Comparison of ENCODE assay signal across 24 cellular contexts in genomic region chr18:76432274-76432755, GRCh38.
"Had no signal": no experiment of that assay in that cellular context is flagged by ENCODE, and none has a peak within 500 bp of the region (broad histone marks: within the 10 kb centered on the region; RNA-seq: fewer than 3 reads in every experiment).

No MANE protein-coding gene starts in this region.

- H3K27ac ChIP-seq: body of pancreas, esophagus muscularis mucosa, thoracic aorta, upper lobe of left lung had no signal

- H3K4me3 Mint-ChIP-seq: activated CD4-positive, alpha-beta T cell treated with anti-CD3 and anti-CD28 coated beads for 36 hours; activated naive CD4-positive, alpha-beta T cell treated with anti-CD3 and anti-CD28 coated beads, Interleukin-2, amount 10 ng/mL, durations not matched to agents 7 days and 5 days; activated naive CD8-positive, alpha-beta T cell treated with anti-CD3 and anti-CD28 coated beads, Interleukin-2, amount 50 U/mL, for 24 hours; activated T-cell treated with anti-CD3 and anti-CD28 coated beads, Interleukin-2, amount 50 U/mL, for 4 hours; T-helper 2 cell treated with Interferon-gamma antibody and Interleukin-4, amounts not matched to agents 5 μg/mL and 100 μg/mL, for 36 hours; WTC11 had no signal

- H3K4me3 ChIP-seq: body of pancreas, esophagus muscularis mucosa, thoracic aorta, upper lobe of left lung had no signal

- H3K4me1 Mint-ChIP-seq: activated CD4-positive, alpha-beta T cell treated with anti-CD3 and anti-CD28 coated beads for 36 hours; activated naive CD4-positive, alpha-beta T cell treated with anti-CD3 and anti-CD28 coated beads, Interleukin-2, amount 10 ng/mL, durations not matched to agents 7 days and 5 days had no signal

- H3K9me3 ChIP-seq: body of pancreas, esophagus muscularis mucosa, thoracic aorta, upper lobe of left lung had no signal

- ATAC-seq: activated CD4-positive, alpha-beta T cell treated with anti-CD3 and anti-CD28 coated beads for 36 hours; activated naive CD8-positive, alpha-beta T cell treated with anti-CD3 and anti-CD28 coated beads, Interleukin-2, amount 50 U/mL, for 24 hours; activated T-cell treated with anti-CD3 and anti-CD28 coated beads, Interleukin-2, amount 50 U/mL, for 4 hours; body of pancreas; left ventricle myocardium superior; SK-N-SH treated with all-trans-retinoic acid at 6 μM for 48 hours; WTC11 had no signal

- H3K9me3 Mint-ChIP-seq: activated naive CD4-positive, alpha-beta T cell treated with anti-CD3 and anti-CD28 coated beads, Interleukin-2, amount 10 ng/mL, durations not matched to agents 7 days and 5 days; activated naive CD8-positive, alpha-beta T cell treated with anti-CD3 and anti-CD28 coated beads, Interleukin-2, amount 50 U/mL, for 24 hours; activated T-cell treated with anti-CD3 and anti-CD28 coated beads, Interleukin-2, amount 50 U/mL, for 4 hours; activated T-helper 2 cell treated with anti-CD3 and anti-CD28 coated beads, Interferon-gamma antibody, Interleukin-2, Interleukin-4, amounts not matched to agents 10 μg/mL and 5 μg/mL and 100 μg/mL, durations not matched to agents 14 hours and 24 hours and 36 hours; T-helper 2 cell treated with Interferon-gamma antibody and Interleukin-4, amounts not matched to agents 5 μg/mL and 100 μg/mL, for 36 hours; WTC11 had no signal

- H3K36me3 Mint-ChIP-seq: activated naive CD4-positive, alpha-beta T cell treated with anti-CD3 and anti-CD28 coated beads, Interleukin-2, amount 10 ng/mL, durations not matched to agents 7 days and 5 days had no signal

- DNase-seq: activated CD4-positive, alpha-beta T cell treated with anti-CD3 and anti-CD28 coated beads for 36 hours; activated CD4-positive, alpha-beta T cell treated with anti-CD3 and anti-CD28 coated beads, Interleukin-2, amount 50 U/mL, for 4 hours; activated CD8-positive, alpha-beta memory T cell treated with anti-CD3 and anti-CD28 coated beads for 24 hours; activated CD8-positive, alpha-beta memory T cell treated with anti-CD3 and anti-CD28 coated beads, Interleukin-2, amount 50 U/mL, for 48 hours; activated naive CD4-positive, alpha-beta T cell treated with anti-CD3 and anti-CD28 coated beads, Interleukin-2, amount 10 ng/mL, durations not matched to agents 7 days and 5 days; activated naive CD8-positive, alpha-beta T cell treated with anti-CD3 and anti-CD28 coated beads, Interleukin-2, amount 50 U/mL, for 24 hours; activated T-cell treated with anti-CD3 and anti-CD28 coated beads, Interleukin-2, amount 50 U/mL, for 4 hours; body of pancreas; caudate nucleus; dermis blood vessel endothelial cell; effector CD8-positive, alpha-beta T cell; head of caudate nucleus; hypothalamus; left ventricle myocardium superior; mammary epithelial cell; stimulated activated CD4-positive, alpha-beta T cell treated with anti-CD3 and anti-CD28 coated beads, Interleukin-4, amount 100 ng/mL, for 1 hour; stimulated activated naive CD4-positive, alpha-beta T cell had no signal

- H3K27me3 Mint-ChIP-seq: activated CD4-positive, alpha-beta T cell treated with anti-CD3 and anti-CD28 coated beads for 36 hours; activated naive CD4-positive, alpha-beta T cell treated with anti-CD3 and anti-CD28 coated beads, Interleukin-2, amount 10 ng/mL, durations not matched to agents 7 days and 5 days; activated naive CD8-positive, alpha-beta T cell treated with anti-CD3 and anti-CD28 coated beads, Interleukin-2, amount 50 U/mL, for 24 hours had no signal

- H3K27ac Mint-ChIP-seq: activated CD4-positive, alpha-beta T cell treated with anti-CD3 and anti-CD28 coated beads for 36 hours; activated naive CD4-positive, alpha-beta T cell treated with anti-CD3 and anti-CD28 coated beads, Interleukin-2, amount 10 ng/mL, durations not matched to agents 7 days and 5 days; activated naive CD8-positive, alpha-beta T cell treated with anti-CD3 and anti-CD28 coated beads, Interleukin-2, amount 50 U/mL, for 24 hours; activated T-helper 2 cell treated with anti-CD3 and anti-CD28 coated beads, Interferon-gamma antibody, Interleukin-2, Interleukin-4, amounts not matched to agents 10 μg/mL and 5 μg/mL and 100 μg/mL, durations not matched to agents 14 hours and 24 hours and 36 hours; T-helper 2 cell treated with Interferon-gamma antibody and Interleukin-4, amounts not matched to agents 5 μg/mL and 100 μg/mL, for 36 hours had no signal

- H3K27me3 ChIP-seq: body of pancreas, esophagus muscularis mucosa, upper lobe of left lung had no signal
